In the genomic region with DNA sequence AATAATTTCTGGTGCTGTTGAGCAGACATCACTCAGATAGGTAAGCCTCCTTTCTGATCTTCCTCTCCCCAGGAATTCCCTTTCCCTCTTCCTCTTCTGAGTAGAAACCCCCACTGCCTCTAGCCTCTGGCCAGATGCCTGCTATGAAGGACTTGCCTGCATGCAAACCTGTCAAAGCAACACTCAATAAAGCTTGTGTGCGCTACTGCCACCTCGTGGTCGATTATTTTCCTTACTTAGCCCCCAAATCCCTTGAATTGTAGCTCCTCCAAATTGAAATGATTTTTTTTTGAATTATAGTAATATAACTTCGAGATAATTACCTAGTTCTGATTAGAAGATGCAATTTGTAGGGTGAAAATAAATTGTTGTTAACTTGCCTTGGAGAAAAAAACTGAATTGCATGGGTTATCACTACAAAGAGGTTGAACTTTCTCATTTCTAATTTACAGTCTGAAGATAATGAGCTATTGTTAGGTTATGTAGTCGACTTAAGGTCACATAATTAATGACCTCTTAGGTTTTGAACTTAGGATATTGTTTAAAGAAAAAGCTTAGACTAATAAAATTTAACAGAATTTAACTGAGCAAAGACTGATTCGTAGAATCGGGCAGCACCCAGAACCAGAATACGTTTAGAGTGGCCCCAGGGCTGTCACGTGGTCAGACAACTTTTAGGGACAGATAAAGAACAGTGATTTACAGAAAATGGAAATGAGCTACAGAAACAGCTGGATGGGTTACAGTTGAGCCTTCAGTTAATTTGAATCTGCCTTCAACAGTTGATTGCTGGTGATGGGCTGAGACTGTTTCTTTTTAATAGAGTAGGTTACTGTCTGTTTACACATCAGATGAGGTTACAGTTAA, we compare ENCODE assay signal across 8 cellular contexts.
A peak's percentile ranks its signal among the peaks of the same experiment; 100 is the strongest.
DNase-seq lines count a peak whose midpoint lies in the region; ATAC-seq and TF ChIP-seq lines count a peak whose summit lies in the region.

No MANE protein-coding gene starts in this region.

- no peaks in the 10 kb centered on the region for H3K36me3 Mint-ChIP-seq in HFFc6 (ENCODE audit: low read depth)

- no peak overlapping the region for H3K27ac Mint-ChIP-seq in HFFc6

- H3K27me3 Mint-ChIP-seq in HFFc6 (ENCODE audit: insufficient read depth), result peaks cover 1% of the 10 kb centered on the region

- no peak for ATAC-seq in activated CD4-positive, CD25-positive, alpha-beta regulatory T cell treated with anti-CD3 and anti-CD28 coated beads, Interleukin-2, amount 50 U/mL, for 24 hours

- no peaks in the 10 kb centered on the region for H3K4me1 Mint-ChIP-seq in HFFc6 (ENCODE audit: low read depth)

- H3K4me3 Mint-ChIP-seq in HFFc6, result no peak overlapping the region

- peak; percentile 4 for DNase-seq in activated CD4-positive, CD25-positive, alpha-beta regulatory T cell treated with anti-CD3 and anti-CD28 coated beads, Interleukin-2, amount 50 U/mL, for 16 hours (ENCODE audit: low read depth, low spot score)
- peak; percentile 48 for DNase-seq in HFFc6
- DNase-seq in NCI-H1105 (lab: John Stamatoyannopoulos, UW), result peak; percentile 16
- peak; percentile 31 for DNase-seq in T1000 (lab: John Stamatoyannopoulos, UW)
- DNase-seq in cerebellar cortex (ENCODE audit: low spot score), result peak; percentile 91
- DNase-seq in left kidney (ENCODE audit: low read depth, low spot score), result peak; percentile 88
- peak; percentile 6 to 40 (median 18) for DNase-seq in stimulated activated CD4-positive, alpha-beta T cell treated with anti-CD3 and anti-CD28 coated beads, TNF-alpha, amount 100 ng/mL, for 48 hours (ENCODE audit: low read depth in 3 of 3)

- TF ChIP-seq CTCF in HFFc6 (IDR thresholded peaks at IDR 0.05), result peak; percentile 85

- no peaks in the 10 kb centered on the region for H3K9me3 Mint-ChIP-seq in HFFc6

Comparison
In these comparisons a context has a peak if more than half of its experiments do, and no peak if none do; other contexts are left out.
1. DNase-seq: peak in every context shown above with its lines; median percentile 91 in cerebellar cortex; 88 in left kidney; 48 in HFFc6; 31 in T1000; 18 in stimulated activated CD4-positive, alpha-beta T cell treated with anti-CD3 and anti-CD28 coated beads, TNF-alpha, amount 100 ng/mL, for 48 hours; 16 in NCI-H1105; 4 in activated CD4-positive, CD25-positive, alpha-beta regulatory T cell treated with anti-CD3 and anti-CD28 coated beads, Interleukin-2, amount 50 U/mL, for 16 hours.